22 cellular contexts compared by ENCODE assay signal in genomic region chr13:49185264-49185663, GRCh38. TPM values are rescaled to one million over a fixed set of nuclear protein-coding genes. Genes with fewer than 3 reads are reported as not detected.
DNase-seq lines count a peak whose midpoint lies in the region; ATAC-seq, FAIRE-seq and TF ChIP-seq lines count a peak whose summit lies in the region.
"Had no signal": no experiment of that assay in that cellular context is flagged by ENCODE, and none has a peak within 500 bp of the region (broad histone marks: within the 10 kb centered on the region; RNA-seq: fewer than 3 reads in every experiment).

No MANE protein-coding gene starts in this region.

- peak; percentile 51 for FAIRE-seq in keratinocyte (lab: Jason Lieb, UNC)

- H3K4me1 Mint-ChIP-seq in CD4-positive, alpha-beta T cell (ENCODE audit: low read depth), result no peaks in the 10 kb centered on the region
- no peaks in the 10 kb centered on the region for H3K4me1 Mint-ChIP-seq in effector memory CD8-positive, alpha-beta T cell (ENCODE audit: low read depth in 2 of 2)

- in situ Hi-C loops in mammary epithelial cell (cut with MboI; ENCODE audit: low sequenced_read_pairs in 2 of 2), result no loop called here

- H3K9me3 Mint-ChIP-seq in CD4-positive, alpha-beta T cell, result no peaks in the 10 kb centered on the region
- H3K9me3 Mint-ChIP-seq in effector memory CD8-positive, alpha-beta T cell, result no peaks in the 10 kb centered on the region
- H3K9me3 Mint-ChIP-seq: activated T-helper 1 cell treated with anti-CD3 and anti-CD28 coated beads, Interleukin-12 subunit alpha, Interleukin-12 subunit beta, Interleukin-2, Interleukin-4 antibody, amounts not matched to agents 30 ng/mL and 10 ng/mL and 1 ng/mL, durations not matched to agents 14 hours and 24 hours and 36 hours; GM23338 had no signal

- dilution Hi-C loops in keratinocyte (cut with MboI; ENCODE audit: extremely low pct_ligation_motif_present, low sequenced_read_pairs), result no loop called here
- dilution Hi-C loops in mammary epithelial cell (cut with HindIII; ENCODE audit: low sequenced_read_pairs), result no loop called here

- H3K4me3 Mint-ChIP-seq in CD4-positive, alpha-beta T cell, result no peak overlapping the region
- no peak overlapping the region for H3K4me3 Mint-ChIP-seq in effector memory CD8-positive, alpha-beta T cell
- H3K4me3 Mint-ChIP-seq: activated T-helper 1 cell treated with anti-CD3 and anti-CD28 coated beads, Interleukin-12 subunit alpha, Interleukin-12 subunit beta, Interleukin-2, Interleukin-4 antibody, amounts not matched to agents 30 ng/mL and 10 ng/mL and 1 ng/mL, durations not matched to agents 14 hours and 24 hours and 36 hours; GM23338; naive thymus-derived CD4-positive, alpha-beta T cell had no signal

- H4K20me1 ChIP-seq in keratinocyte (ENCODE audit: control insufficient read depth, extremely low read depth, insufficient read depth, low read length) (no peaks in the 10 kb centered on the region), mammary epithelial cell (ENCODE audit: insufficient read depth, low read length) (no peaks in the 10 kb centered on the region)

- WGBS in mammary epithelial cell (ENCODE audit: low coverage, missing lambda C conversion rate), result 100% methylated on average over 1 of the region's 1 CpG

- H3K9ac ChIP-seq in keratinocyte (ENCODE audit: control insufficient read depth, extremely low read depth, insufficient read depth, low read length), result no peak overlapping the region
- no peak overlapping the region for H3K9ac ChIP-seq in mammary epithelial cell (ENCODE audit: insufficient read depth, low read length)

- H3K36me3 ChIP-seq in keratinocyte (ENCODE audit: control insufficient read depth in 2 of 2, extremely low read depth in 1 of 2, insufficient read depth in 2 of 2, low read length in 2 of 2) (peaks cover 11 to 13% of the 10 kb centered on the region in 2 experiments), mammary epithelial cell (ENCODE audit: insufficient read depth, low read length) (peaks cover 14% of the 10 kb centered on the region)

- no peak for DNase-seq in CD4-positive, alpha-beta T cell
- peak; percentile 57 for DNase-seq in NB4 (ENCODE audit: low read depth)
- no peak for DNase-seq in keratinocyte (ENCODE audit: low read depth, low spot score)
- no peak for DNase-seq in mammary epithelial cell
- DNase-seq in NCI-H345 (lab: John Stamatoyannopoulos, UW), result no peak
- DNase-seq in GM19238 (ENCODE audit: insufficient read length, low spot score), result no peak
- no peak for DNase-seq in effector memory CD8-positive, alpha-beta T cell
- DNase-seq: BE2C; heart right ventricle; naive thymus-derived CD4-positive, alpha-beta T cell; NCI-H1105; NCI-H226; right lobe of liver; stimulated activated CD4-positive, alpha-beta T cell treated with anti-CD3 and anti-CD28 coated beads, Interleukin-4, amount 100 ng/mL, for 1 hour; stimulated activated naive CD4-positive, alpha-beta T cell had no signal

- ATAC-seq in CD4-positive, alpha-beta T cell (ENCODE audit: poor library complexity), result no peak
- peak; percentile 57 for ATAC-seq in HG02588 (IDR thresholded peaks at IDR 0.05; ENCODE audit: unreplicated experiment)
- no peak for ATAC-seq in effector memory CD8-positive, alpha-beta T cell (replicated peaks)
- ATAC-seq: heart right ventricle; naive thymus-derived CD4-positive, alpha-beta T cell had no signal

- POLR2A ChIA-PET in CD4-positive, alpha-beta T cell (lab: Charles Lee), result no interaction called here

- H3K4me3 ChIP-seq in NB4 (ENCODE audit: low read depth, low read length), result no peak overlapping the region
- H3K4me3 ChIP-seq in keratinocyte (ENCODE audit: control insufficient read depth in 2 of 3, extremely low read depth in 1 of 3, insufficient read depth in 2 of 3, low read depth in 1 of 3, low read length in 3 of 3), result no peak overlapping the region
- no peak overlapping the region for H3K4me3 ChIP-seq in mammary epithelial cell (replicated peaks in 1 of 3; ENCODE audit: insufficient read depth in 1 of 3, low read depth in 2 of 3, low read length in 3 of 3)
- H3K4me3 ChIP-seq: GM23338, heart right ventricle, right lobe of liver had no signal

- peak overlapping the region; percentile 66 for H3K27ac Mint-ChIP-seq in CD4-positive, alpha-beta T cell
- no peak overlapping the region for H3K27ac Mint-ChIP-seq in effector memory CD8-positive, alpha-beta T cell
- H3K27ac Mint-ChIP-seq: activated T-helper 1 cell treated with anti-CD3 and anti-CD28 coated beads, Interleukin-12 subunit alpha, Interleukin-12 subunit beta, Interleukin-2, Interleukin-4 antibody, amounts not matched to agents 30 ng/mL and 10 ng/mL and 1 ng/mL, durations not matched to agents 14 hours and 24 hours and 36 hours; GM23338 had no signal

- H3K36me3 Mint-ChIP-seq in CD4-positive, alpha-beta T cell (ENCODE audit: low read depth), result peaks cover 46% of the 10 kb centered on the region
- H3K36me3 Mint-ChIP-seq in effector memory CD8-positive, alpha-beta T cell (ENCODE audit: insufficient read depth), result peaks cover 60% of the 10 kb centered on the region

- TF ChIP-seq POLR2A in NB4 (IDR thresholded peaks at IDR 0.05; ENCODE audit: extremely low read depth, insufficient read length), result no peak

- H3K9me1 ChIP-seq in keratinocyte (ENCODE audit: control insufficient read depth, extremely low read depth, insufficient read depth, low read length), result no peaks in the 10 kb centered on the region

- no peaks in the 10 kb centered on the region for H3K9me3 ChIP-seq in CD4-positive, alpha-beta T cell (ENCODE audit: control insufficient read depth, low read length)
- H3K9me3 ChIP-seq in keratinocyte (ENCODE audit: control insufficient read depth, low read depth, low read length) (no peaks in the 10 kb centered on the region), mammary epithelial cell (replicated peaks; ENCODE audit: insufficient read depth, low read length) (no peaks in the 10 kb centered on the region)
- H3K9me3 ChIP-seq: BE2C, heart right ventricle, right lobe of liver had no signal

- H3K4me1 ChIP-seq in keratinocyte (ENCODE audit: control insufficient read depth, extremely low read depth, insufficient read depth, low read length) (no peaks in the 10 kb centered on the region), mammary epithelial cell (ENCODE audit: insufficient read depth, low read length) (no peaks in the 10 kb centered on the region)
- H3K4me1 ChIP-seq: BE2C, right lobe of liver had no signal

- H3K4me2 ChIP-seq in keratinocyte (ENCODE audit: control insufficient read depth, extremely low read depth, insufficient read depth, low read depth, low read length), result no peak overlapping the region
- no peak overlapping the region for H3K4me2 ChIP-seq in mammary epithelial cell (ENCODE audit: insufficient read depth, low read depth, low read length)
- H3K4me2 ChIP-seq: GM23338 had no signal

- H3K27me3 ChIP-seq in CD4-positive, alpha-beta T cell (ENCODE audit: control insufficient read depth, insufficient read depth, low read length), result no peaks in the 10 kb centered on the region
- H3K27me3 ChIP-seq in keratinocyte (ENCODE audit: control insufficient read depth, extremely low read depth, insufficient read depth, low read length) (no peaks in the 10 kb centered on the region), mammary epithelial cell (ENCODE audit: insufficient read depth, low read length) (no peaks in the 10 kb centered on the region)
- H3K27me3 ChIP-seq: BE2C, heart right ventricle, right lobe of liver had no signal

- intact Hi-C loops in CD4-positive, alpha-beta T cell (cut with DNase I, micrococcal nuclease), result no loop called here
- intact Hi-C loops in mammary epithelial cell (cut with micrococcal nuclease), result no loop called here

- CTCF ChIA-PET in CD4-positive, alpha-beta T cell (lab: Charles Lee), result no interaction called here
- CTCF ChIA-PET in mammary epithelial cell (lab: Charles Lee; ENCODE audit: low non-redundant PET), result no interaction called here

- H3K79me2 ChIP-seq in keratinocyte (ENCODE audit: control insufficient read depth, insufficient read depth, low read length), result no peaks in the 10 kb centered on the region
- H3K79me2 ChIP-seq in mammary epithelial cell (ENCODE audit: insufficient read depth, low read length), result no peaks in the 10 kb centered on the region

- no peak for TF ChIP-seq CTCF in CD4-positive, alpha-beta T cell (IDR thresholded peaks at IDR 0.05)
- TF ChIP-seq CTCF in NB4 (IDR thresholded peaks at IDR 0.05; ENCODE audit: low read depth, low read length) (no peak), keratinocyte (optimal IDR thresholded peaks at IDR 0.05 in 1 of 3, IDR thresholded peaks at IDR 0.05 in 1 of 3, conservative IDR thresholded peaks at IDR 0.05 in 1 of 3; ENCODE audit: extremely low read depth in 1 of 3, insufficient read depth in 2 of 3, low read length in 3 of 3) (no peak), mammary epithelial cell (conservative IDR thresholded peaks at IDR 0.05 in 1 of 2, IDR thresholded peaks at IDR 0.05 in 1 of 2; ENCODE audit: extremely low read depth in 1 of 2, insufficient read depth in 1 of 2, low read depth in 1 of 2, low read length in 2 of 2) (no peak)

- BruUV-seq in mammary epithelial cell (replicated peaks; lab: Mats Ljungman, UMichigan), result no TSS peak

- H3K27me3 Mint-ChIP-seq in CD4-positive, alpha-beta T cell, result no peaks in the 10 kb centered on the region
- no peaks in the 10 kb centered on the region for H3K27me3 Mint-ChIP-seq in effector memory CD8-positive, alpha-beta T cell
- H3K27me3 Mint-ChIP-seq: naive thymus-derived CD4-positive, alpha-beta T cell had no signal

- no peak overlapping the region for H3K27ac ChIP-seq in CD4-positive, alpha-beta T cell (ENCODE audit: low read depth, low read length)
- H3K27ac ChIP-seq in keratinocyte (ENCODE audit: control insufficient read depth, insufficient read depth, low read length) (no peak overlapping the region), mammary epithelial cell (ENCODE audit: insufficient read depth, low read depth, low read length) (no peak overlapping the region)
- H3K27ac ChIP-seq: right lobe of liver had no signal

- H2AFZ ChIP-seq in keratinocyte (ENCODE audit: control insufficient read depth, low read length) (no peak overlapping the region), mammary epithelial cell (ENCODE audit: low read depth, low read length) (no peak overlapping the region)
- H2AFZ ChIP-seq: GM23338 had no signal

RNA-seq across cellular contexts. Expression of gene MLNR, which starts 34.9 kb away (rescaled TPM):
- not detected for total RNA-seq in CD4-positive, alpha-beta T cell
- polyA plus RNA-seq in keratinocyte (not detected in 3 replicates), mammary epithelial cell (not detected)
- polyA plus RNA-seq in keratinocyte (2011; ENCODE audit: low read depth), result not detected
- polyA plus RNA-seq in keratinocyte (2011; cell fraction: cytosol; rRNA removed), result not detected in 2 replicates
- polyA plus RNA-seq in keratinocyte (2011; cell fraction: nucleus; rRNA removed), result not detected in 2 replicates
- not detected in 2 replicates for polyA plus RNA-seq in keratinocyte (2012; ENCODE audit: low replicate concordance)
- polyA minus RNA-seq in keratinocyte (not detected in 3 replicates), mammary epithelial cell (not detected)
- polyA minus RNA-seq in keratinocyte (2011; cell fraction: cytosol; rRNA and poly(A)+ RNA removed), result not detected
- not detected in 2 replicates for polyA minus RNA-seq in keratinocyte (2011; cell fraction: nucleus; rRNA and poly(A)+ RNA removed)
- total RNA-seq in mammary epithelial cell, result not detected
- total RNA-seq: activated T-helper 1 cell treated with anti-CD3 and anti-CD28 coated beads, Interleukin-12 subunit alpha, Interleukin-12 subunit beta, Interleukin-2, Interleukin-4 antibody, amounts not matched to agents 30 ng/mL and 10 ng/mL and 1 ng/mL, durations not matched to agents 14 hours and 24 hours and 36 hours; Daoy; epithelial cell of proximal tubule; heart right ventricle; HT-29; naive thymus-derived CD4-positive, alpha-beta T cell; OCI-LY7; right lobe of liver had no signal
- polyA plus RNA-seq: GM23338; heart right ventricle; naive thymus-derived CD4-positive, alpha-beta T cell had no signal
